Comparison of ENCODE assay signal across 1 cellular context in the genomic region with DNA sequence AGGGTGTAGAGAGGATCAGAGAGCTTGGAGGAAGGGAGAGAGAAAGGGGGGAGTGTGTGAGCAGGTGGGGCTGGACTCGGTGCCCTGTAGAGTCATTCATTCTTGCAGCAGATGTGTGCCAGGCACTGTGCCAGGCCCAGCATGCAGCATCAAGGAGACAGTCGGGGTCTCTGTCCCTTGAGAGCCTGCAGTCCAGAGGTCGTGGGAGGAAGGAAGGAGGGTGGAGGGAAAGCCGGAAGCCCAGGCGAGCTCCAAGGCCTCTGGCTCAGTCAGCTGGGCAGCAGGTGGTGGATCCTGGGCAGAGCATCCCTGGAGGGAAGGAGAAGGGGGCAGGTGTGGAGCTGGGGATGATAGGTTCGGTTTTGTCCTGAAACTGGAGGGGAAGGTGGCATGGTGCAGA.
TF ChIP-seq lines count a peak whose summit lies in the region.

No MANE protein-coding gene starts in this region.

TF ChIP-seq in WTC11, 78 proteins besides CTCF, POLR2A, EP300 and RAD21 (continued from another document):
- TF ChIP-seq AFF4 (CRISPR knock-in tag; IDR thresholded peaks at IDR 0.05; ENCODE audit: borderline replicate concordance) = no peak
- TF ChIP-seq, protein P1, sequence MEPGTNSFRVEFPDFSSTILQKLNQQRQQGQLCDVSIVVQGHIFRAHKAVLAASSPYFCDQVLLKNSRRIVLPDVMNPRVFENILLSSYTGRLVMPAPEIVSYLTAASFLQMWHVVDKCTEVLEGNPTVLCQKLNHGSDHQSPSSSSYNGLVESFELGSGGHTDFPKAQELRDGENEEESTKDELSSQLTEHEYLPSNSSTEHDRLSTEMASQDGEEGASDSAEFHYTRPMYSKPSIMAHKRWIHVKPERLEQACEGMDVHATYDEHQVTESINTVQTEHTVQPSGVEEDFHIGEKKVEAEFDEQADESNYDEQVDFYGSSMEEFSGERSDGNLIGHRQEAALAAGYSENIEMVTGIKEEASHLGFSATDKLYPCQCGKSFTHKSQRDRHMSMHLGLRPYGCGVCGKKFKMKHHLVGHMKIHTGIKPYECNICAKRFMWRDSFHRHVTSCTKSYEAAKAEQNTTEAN (CRISPR knock-in tag; IDR thresholded peaks at IDR 0.05) = no peak
